ENCODE assay signal across 10 cellular contexts in genomic region chr3:120160050-120160449, GRCh38.
A peak's percentile ranks its signal among the peaks of the same experiment; 100 is the strongest.
DNase-seq lines count a peak whose midpoint lies in the region; ATAC-seq lines count a peak whose summit lies in the region.
"Had no signal": no experiment of that assay in that cellular context is flagged by ENCODE, and none has a peak within 500 bp of the region (broad histone marks: within the 10 kb centered on the region; RNA-seq: fewer than 3 reads in every experiment).

No MANE protein-coding gene starts in this region.

- H3K4me3 Mint-ChIP-seq in activated naive CD8-positive, alpha-beta T cell treated with anti-CD3 and anti-CD28 coated beads, Interleukin-2, amount 50 U/mL, for 24 hours = no peak overlapping the region
- H3K4me3 Mint-ChIP-seq: naive B cell had no signal

- DNase-seq in HCEC 1CT = peak; percentile 99
- DNase-seq in SKM-1 (lab: John Stamatoyannopoulos, UW; ENCODE audit: unreplicated experiment) = peak; percentile 24
- DNase-seq in Right ventricle myocardium superior = peak; percentile 67
- DNase-seq in smooth muscle cell of the brain vasculature (ENCODE audit: low read depth, low spot score) = peak; percentile 53
- no peak for DNase-seq in activated effector memory CD4-positive, alpha-beta T cell treated with Interleukin-2 at 50 U/mL for 16 hours
- no peak for DNase-seq in activated naive CD8-positive, alpha-beta T cell treated with anti-CD3 and anti-CD28 coated beads, Interleukin-2, amount 50 U/mL, for 24 hours
- DNase-seq: naive B cell, NCI-H146 had no signal

- intact Hi-C loops in Right ventricle myocardium superior (cut with DNase I) = no loop called here

- peaks cover 4% of the 10 kb centered on the region for H3K27me3 Mint-ChIP-seq in activated naive CD8-positive, alpha-beta T cell treated with anti-CD3 and anti-CD28 coated beads, Interleukin-2, amount 50 U/mL, for 24 hours
- H3K27me3 Mint-ChIP-seq: naive B cell had no signal

- peak; percentile 94 for ATAC-seq in Right ventricle myocardium superior (ENCODE audit: poor library complexity)
- no peak for ATAC-seq in HG03571 (IDR thresholded peaks at IDR 0.05; ENCODE audit: unreplicated experiment)
- no peak for ATAC-seq in HG03457 (IDR thresholded peaks at IDR 0.05; ENCODE audit: unreplicated experiment)
- ATAC-seq in activated naive CD8-positive, alpha-beta T cell treated with anti-CD3 and anti-CD28 coated beads, Interleukin-2, amount 50 U/mL, for 24 hours = no peak

- H3K36me3 Mint-ChIP-seq in activated naive CD8-positive, alpha-beta T cell treated with anti-CD3 and anti-CD28 coated beads, Interleukin-2, amount 50 U/mL, for 24 hours (ENCODE audit: low read depth) = peaks cover 9% of the 10 kb centered on the region

- H3K27ac Mint-ChIP-seq in activated naive CD8-positive, alpha-beta T cell treated with anti-CD3 and anti-CD28 coated beads, Interleukin-2, amount 50 U/mL, for 24 hours = no peak overlapping the region
- H3K27ac Mint-ChIP-seq: naive B cell had no signal

- peaks cover 11% of the 10 kb centered on the region for H3K9me3 Mint-ChIP-seq in activated naive CD8-positive, alpha-beta T cell treated with anti-CD3 and anti-CD28 coated beads, Interleukin-2, amount 50 U/mL, for 24 hours

- peaks cover 1% of the 10 kb centered on the region for H3K4me1 Mint-ChIP-seq in activated naive CD8-positive, alpha-beta T cell treated with anti-CD3 and anti-CD28 coated beads, Interleukin-2, amount 50 U/mL, for 24 hours

Comparison
In these comparisons a context has a peak if more than half of its experiments do, and no peak if none do; other contexts are left out.
1. DNase-seq: peak in HCEC 1CT (single experiment), SKM-1 (single experiment), Right ventricle myocardium superior (single experiment) and smooth muscle cell of the brain vasculature (single experiment); none in activated effector memory CD4-positive, alpha-beta T cell treated with Interleukin-2 at 50 U/mL for 16 hours (single experiment) and activated naive CD8-positive, alpha-beta T cell treated with anti-CD3 and anti-CD28 coated beads, Interleukin-2, amount 50 U/mL, for 24 hours (single experiment).